In genomic region chr3:64167868-64168267, GRCh38 we compare ENCODE assay signal across 18 cellular contexts. TPM values are rescaled to one million over a fixed set of nuclear protein-coding genes. Genes with fewer than 3 reads are reported as not detected.
"Had no signal": no experiment of that assay in that cellular context is flagged by ENCODE, and none has a peak within 500 bp of the region (broad histone marks: within the 10 kb centered on the region; RNA-seq: fewer than 3 reads in every experiment).

No MANE protein-coding gene starts in this region.

- H3K27ac Mint-ChIP-seq: endodermal cell; naive thymus-derived CD4-positive, alpha-beta T cell; nephron progenitor cell had no signal

- H3K4me3 ChIP-seq: heart left ventricle, psoas muscle, right lobe of liver, tibial artery, upper lobe of left lung, uterus had no signal

- DNase-seq: cerebellar nuclear complex; dermis blood vessel endothelial cell; endodermal cell; foreskin melanocyte; heart left ventricle; hippocampal formation; kidney glomerular epithelial cell; naive thymus-derived CD4-positive, alpha-beta T cell; nephron progenitor cell; psoas muscle; retina; right lobe of liver; stimulated activated CD4-positive, alpha-beta T cell treated with anti-CD3 and anti-CD28 coated beads, Interleukin-12 subunit alpha, Interleukin-12 subunit beta, amount 100 ng/mL, for 4 hours; stimulated activated naive CD4-positive, alpha-beta T cell treated with Interleukin-2 at 50 U/mL for 16 hours; tibial artery; upper lobe of left lung; uterus had no signal

- H3K9me3 Mint-ChIP-seq: endodermal cell, nephron progenitor cell had no signal

- H3K4me3 Mint-ChIP-seq: endodermal cell; naive thymus-derived CD4-positive, alpha-beta T cell; nephron progenitor cell had no signal

- H3K4me1 Mint-ChIP-seq: naive thymus-derived CD4-positive, alpha-beta T cell had no signal

- H3K27me3 ChIP-seq: heart left ventricle, right lobe of liver, tibial artery, upper lobe of left lung, uterus had no signal

- ATAC-seq: heart left ventricle; naive thymus-derived CD4-positive, alpha-beta T cell; psoas muscle; right lobe of liver had no signal

- H3K36me3 Mint-ChIP-seq: naive thymus-derived CD4-positive, alpha-beta T cell had no signal

- H3K27ac ChIP-seq: heart left ventricle, parathyroid adenoma, psoas muscle, right lobe of liver, tibial artery, upper lobe of left lung, uterus had no signal

- H3K4me1 ChIP-seq: parathyroid adenoma, psoas muscle, right lobe of liver had no signal

RNA-seq across cellular contexts. Expression of gene PRICKLE2, which starts 57.4 kb away (rescaled TPM):
- polyA plus RNA-seq: naive thymus-derived CD4-positive, alpha-beta T cell had no signal
